In the genomic region with DNA sequence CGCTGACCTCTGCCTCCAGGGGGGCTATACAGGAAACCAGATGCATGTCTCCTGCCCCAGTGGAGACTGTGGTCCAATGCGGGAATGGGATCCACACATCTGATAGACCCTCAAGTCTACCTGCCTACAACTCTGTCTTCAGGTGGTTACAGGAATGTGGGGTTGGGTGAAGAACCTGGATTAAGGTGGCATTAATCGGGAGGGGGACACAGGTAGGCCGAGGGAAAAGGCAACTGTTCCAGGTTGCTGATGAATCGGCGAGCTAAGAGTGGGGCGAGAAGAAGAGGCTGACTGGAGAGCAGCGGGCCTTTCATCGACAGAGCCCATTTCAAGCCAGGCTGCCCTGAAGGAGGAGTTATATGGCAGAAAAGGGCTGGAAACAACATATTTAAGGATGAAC, we compare ENCODE assay signal across 19 cellular contexts. TPM values are rescaled to one million over a fixed set of nuclear protein-coding genes. Genes with fewer than 3 reads are reported as not detected.
DNase-seq lines count a peak whose midpoint lies in the region; ATAC-seq, FAIRE-seq and TF ChIP-seq lines count a peak whose summit lies in the region.
"Had no signal": no experiment of that assay in that cellular context is flagged by ENCODE, and none has a peak within 500 bp of the region (broad histone marks: within the 10 kb centered on the region; RNA-seq: fewer than 3 reads in every experiment).

No MANE protein-coding gene starts in this region.

- H3K27me3 Mint-ChIP-seq in activated CD8-positive, alpha-beta memory T cell treated with anti-CD3 and anti-CD28 coated beads, Interleukin-2, amount 10 ng/mL, durations not matched to agents 7 days and 5 days = no peaks in the 10 kb centered on the region
- H3K27me3 Mint-ChIP-seq in effector memory CD8-positive, alpha-beta T cell = no peaks in the 10 kb centered on the region

- TF ChIP-seq CTCF in Peyer's patch (IDR thresholded peaks at IDR 0.05) = no peak
- no peak for TF ChIP-seq CTCF in spleen (IDR thresholded peaks at IDR 0.05 in 8 of 11, conservative IDR thresholded peaks at IDR 0.05 in 3 of 11)
- no peak for TF ChIP-seq CTCF in kidney (IDR thresholded peaks at IDR 0.05; ENCODE audit: borderline replicate concordance, extremely low read depth, insufficient read depth)

- H3K4me1 ChIP-seq in Peyer's patch (no peaks in the 10 kb centered on the region), spleen (peaks cover 0 to 42% (median 11%) of the 10 kb centered on the region in 6 donors), kidney (ENCODE audit: control insufficient read depth in 1 of 2, insufficient read depth in 1 of 2, low read depth in 1 of 2, low read length in 2 of 2) (no peaks in the 10 kb centered on the region)
- H3K4me1 ChIP-seq: foreskin keratinocyte, sigmoid colon had no signal

- H3K4me3 ChIP-seq in Peyer's patch (peak overlapping the region; percentile 26 to 45 (median 40)), spleen (peak overlapping the region; percentile 28 to 65 (median 38)), kidney (ENCODE audit: low read length in 2 of 2) (no peak overlapping the region)
- H3K4me3 ChIP-seq: GM23248, sigmoid colon had no signal

- H3K27ac ChIP-seq in Peyer's patch (peak overlapping the region; percentile 40 to 71 (median 64)), spleen (peak overlapping the region in 7 of 8 donors; percentile 33 to 82 (median 74)), kidney (ENCODE audit: low read depth in 2 of 2, low read length in 2 of 2) (no peak overlapping the region)
- H3K27ac ChIP-seq: foreskin keratinocyte, GM23248, sigmoid colon had no signal

- no peak for ATAC-seq in activated CD8-positive, alpha-beta memory T cell treated with anti-CD3 and anti-CD28 coated beads, Interleukin-2, amount 10 ng/mL, durations not matched to agents 7 days and 5 days
- no peak for ATAC-seq in effector memory CD8-positive, alpha-beta T cell (replicated peaks)
- no peak for ATAC-seq in SK-N-SH treated with all-trans-retinoic acid at 6 μM for 48 hours
- ATAC-seq: foreskin keratinocyte had no signal

- FAIRE-seq in kidney (lab: Jason Lieb, UNC) = no peak
- FAIRE-seq: bronchial epithelial cell, endometrium, RCC 7860 had no signal

- H3K36me3 ChIP-seq in Peyer's patch (no peaks in the 10 kb centered on the region), spleen (no peaks in the 10 kb centered on the region), kidney (ENCODE audit: control insufficient read depth in 1 of 2, insufficient read depth in 2 of 2, low read length in 2 of 2) (no peaks in the 10 kb centered on the region)
- H3K36me3 ChIP-seq: sigmoid colon had no signal

- H3K27ac Mint-ChIP-seq in activated CD8-positive, alpha-beta memory T cell treated with anti-CD3 and anti-CD28 coated beads, Interleukin-2, amount 10 ng/mL, durations not matched to agents 7 days and 5 days = peak overlapping the region; percentile 98
- peak overlapping the region; percentile 96 to 97 for H3K27ac Mint-ChIP-seq in effector memory CD8-positive, alpha-beta T cell

- TF ChIP-seq POLR2A in Peyer's patch (IDR thresholded peaks at IDR 0.05) (no peak), spleen (IDR thresholded peaks at IDR 0.05) (no peak)

- H3K9me3 ChIP-seq in Peyer's patch = no peaks in the 10 kb centered on the region
- peaks cover 0 to under 1% (median 0%) of the 10 kb centered on the region in 8 donors for H3K9me3 ChIP-seq in spleen
- no peaks in the 10 kb centered on the region for H3K9me3 ChIP-seq in kidney (ENCODE audit: control insufficient read depth in 1 of 2, low read length in 2 of 2)
- H3K9me3 ChIP-seq: sigmoid colon had no signal

- DNase-seq in Peyer's patch = no peak
- peak; percentile 45 for DNase-seq in activated CD8-positive, alpha-beta memory T cell treated with anti-CD3 and anti-CD28 coated beads, Interleukin-2, amount 10 ng/mL, durations not matched to agents 7 days and 5 days
- DNase-seq in effector memory CD8-positive, alpha-beta T cell = no peak
- DNase-seq in spleen = no peak
- no peak for DNase-seq in HuH-7 (ENCODE audit: low spot score)
- DNase-seq in kidney = no peak
- DNase-seq: activated gamma-delta T cell treated with Interleukin-2 at 50 U/mL for 16 hours, DMS79 treated with DMSO at 0.1 percent for 48 hours, foreskin keratinocyte, GM23248, mammary epithelial cell, NCI-H2081 treated with DMSO at 0.1 percent for 48 hours, nucleus accumbens, sigmoid colon had no signal

- H3K27me3 ChIP-seq in Peyer's patch (no peaks in the 10 kb centered on the region), spleen (replicated peaks in 1 of 7) (no peaks in the 10 kb centered on the region)
- H3K27me3 ChIP-seq: foreskin keratinocyte, sigmoid colon had no signal

- H3K4me1 Mint-ChIP-seq in activated CD8-positive, alpha-beta memory T cell treated with anti-CD3 and anti-CD28 coated beads, Interleukin-2, amount 10 ng/mL, durations not matched to agents 7 days and 5 days = peaks cover 40% of the 10 kb centered on the region
- H3K4me1 Mint-ChIP-seq in effector memory CD8-positive, alpha-beta T cell (ENCODE audit: low read depth in 2 of 2) = peaks cover 31 to 45% of the 10 kb centered on the region in 2 donors

- CTCF ChIA-PET in activated CD8-positive, alpha-beta memory T cell treated with anti-CD3 and anti-CD28 coated beads, Interleukin-2, amount 10 ng/mL, durations not matched to agents 7 days and 5 days (lab: Charles Lee) = interaction anchor here (2.9 to 24.8 kb wide), 6 partner anchors 10 to 60 kb away, joined by 9 to 317 read pairs (median 30); no protein-coding TSS in a partner anchor

- H3K36me3 Mint-ChIP-seq in activated CD8-positive, alpha-beta memory T cell treated with anti-CD3 and anti-CD28 coated beads, Interleukin-2, amount 10 ng/mL, durations not matched to agents 7 days and 5 days = peaks cover 58% of the 10 kb centered on the region
- H3K36me3 Mint-ChIP-seq in effector memory CD8-positive, alpha-beta T cell (ENCODE audit: insufficient read depth) = peaks cover 52% of the 10 kb centered on the region

- no peak overlapping the region for H3K9ac ChIP-seq in kidney (ENCODE audit: low read length in 2 of 2)
- H3K9ac ChIP-seq: GM23248 had no signal

- 72 to 90% (median 81%) methylated on average over 9 of the region's 9 CpGs for WGBS in spleen, 5 donors

- intact Hi-C loops in spleen (cut with DNase I; ENCODE audit: low total_unique reads) (no loop called here), kidney (cut with DNase I) (no loop called here)

- H3K4me3 Mint-ChIP-seq in activated CD8-positive, alpha-beta memory T cell treated with anti-CD3 and anti-CD28 coated beads, Interleukin-2, amount 10 ng/mL, durations not matched to agents 7 days and 5 days = peak overlapping the region; percentile 97
- peak overlapping the region; percentile 91 to 99 for H3K4me3 Mint-ChIP-seq in effector memory CD8-positive, alpha-beta T cell

- H3K9me3 Mint-ChIP-seq in activated CD8-positive, alpha-beta memory T cell treated with anti-CD3 and anti-CD28 coated beads, Interleukin-2, amount 10 ng/mL, durations not matched to agents 7 days and 5 days (ENCODE audit: low read depth) = peaks cover 3% of the 10 kb centered on the region
- peaks cover 0 to 3% of the 10 kb centered on the region in 2 donors for H3K9me3 Mint-ChIP-seq in effector memory CD8-positive, alpha-beta T cell

TF ChIP-seq in SK-N-SH treated with all-trans-retinoic acid at 6 μM for 48 hours, 23 proteins besides CTCF, POLR2A, EP300 and RAD21 (continues in another document):
- TF ChIP-seq ESRRG (CRISPR knock-in tag; IDR thresholded peaks at IDR 0.05) (no peak), ZC3H10 (CRISPR knock-in tag; IDR thresholded peaks at IDR 0.05) (no peak), RARB (CRISPR knock-in tag; IDR thresholded peaks at IDR 0.05) (no peak), TCF4 (CRISPR knock-in tag; IDR thresholded peaks at IDR 0.05; ENCODE audit: borderline replicate concordance) (no peak), ZNF565 (CRISPR knock-in tag; conservative IDR thresholded peaks at IDR 0.05; ENCODE audit: low read depth) (no peak), ARNTL (CRISPR knock-in tag; IDR thresholded peaks at IDR 0.05; ENCODE audit: borderline replicate concordance, low read depth) (no peak)
- TF ChIP-seq, protein P1, sequence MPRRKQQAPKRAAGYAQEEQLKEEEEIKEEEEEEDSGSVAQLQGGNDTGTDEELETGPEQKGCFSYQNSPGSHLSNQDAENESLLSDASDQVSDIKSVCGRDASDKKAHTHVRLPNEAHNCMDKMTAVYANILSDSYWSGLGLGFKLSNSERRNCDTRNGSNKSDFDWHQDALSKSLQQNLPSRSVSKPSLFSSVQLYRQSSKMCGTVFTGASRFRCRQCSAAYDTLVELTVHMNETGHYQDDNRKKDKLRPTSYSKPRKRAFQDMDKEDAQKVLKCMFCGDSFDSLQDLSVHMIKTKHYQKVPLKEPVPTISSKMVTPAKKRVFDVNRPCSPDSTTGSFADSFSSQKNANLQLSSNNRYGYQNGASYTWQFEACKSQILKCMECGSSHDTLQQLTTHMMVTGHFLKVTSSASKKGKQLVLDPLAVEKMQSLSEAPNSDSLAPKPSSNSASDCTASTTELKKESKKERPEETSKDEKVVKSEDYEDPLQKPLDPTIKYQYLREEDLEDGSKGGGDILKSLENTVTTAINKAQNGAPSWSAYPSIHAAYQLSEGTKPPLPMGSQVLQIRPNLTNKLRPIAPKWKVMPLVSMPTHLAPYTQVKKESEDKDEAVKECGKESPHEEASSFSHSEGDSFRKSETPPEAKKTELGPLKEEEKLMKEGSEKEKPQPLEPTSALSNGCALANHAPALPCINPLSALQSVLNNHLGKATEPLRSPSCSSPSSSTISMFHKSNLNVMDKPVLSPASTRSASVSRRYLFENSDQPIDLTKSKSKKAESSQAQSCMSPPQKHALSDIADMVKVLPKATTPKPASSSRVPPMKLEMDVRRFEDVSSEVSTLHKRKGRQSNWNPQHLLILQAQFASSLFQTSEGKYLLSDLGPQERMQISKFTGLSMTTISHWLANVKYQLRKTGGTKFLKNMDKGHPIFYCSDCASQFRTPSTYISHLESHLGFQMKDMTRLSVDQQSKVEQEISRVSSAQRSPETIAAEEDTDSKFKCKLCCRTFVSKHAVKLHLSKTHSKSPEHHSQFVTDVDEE (CRISPR knock-in tag; IDR thresholded peaks at IDR 0.05) = no peak

RNA-seq across cellular contexts. Expression of a gene that starts 0.8 kb away (rescaled TPM):
- total RNA-seq in Peyer's patch (10 to 100 TPM in 3 of 4 donors, 1 to 10 TPM in 1; 9.6 to 36.3 (median 20.9) TPM), spleen (10 to 100 TPM; 24.4 to 50.5 (median 35.4) TPM), kidney (12.1 TPM)
- 100 to 1,000 TPM; 278 to 444 TPM for total RNA-seq in activated CD8-positive, alpha-beta memory T cell treated with anti-CD3 and anti-CD28 coated beads, Interleukin-2, amount 10 ng/mL, durations not matched to agents 7 days and 5 days
- polyA plus RNA-seq in spleen (10 to 100 TPM; 21.6 to 25.5 (median 21.8) TPM), kidney (ENCODE audit: insufficient read depth, low read depth, low replicate concordance) (0.97 TPM)
- total RNA-seq: bronchial epithelial cell, foreskin keratinocyte, GM23248, mammary epithelial cell had no signal
- polyA plus RNA-seq: BJ, foreskin keratinocyte, GM23248, mammary epithelial cell had no signal

Comparison
In these comparisons a context has a peak if more than half of its experiments do, and no peak if none do; other contexts are left out.
1. H3K27ac ChIP-seq: peak in Peyer's patch (4 of 4) and spleen (7 of 8); none in kidney (0 of 2).
2. H3K4me3 ChIP-seq: peak in Peyer's patch (4 of 4) and spleen (8 of 8); none in kidney (0 of 2).
3. RNA of a gene that starts 0.8 kb away (total RNA-seq): 278 to 444 TPM in activated CD8-positive, alpha-beta memory T cell treated with anti-CD3 and anti-CD28 coated beads, Interleukin-2, amount 10 ng/mL, durations not matched to agents 7 days and 5 days; 24.4 to 50.5 TPM in spleen, 9.6 to 36.3 TPM in Peyer's patch and 12.1 TPM in kidney (single experiment); every median in the first group is over 4 times any median in the second.